Comparison of ENCODE assay signal across 2 cellular contexts in genomic region chr1:27704958-27705357, GRCh38.
TF ChIP-seq lines count a peak whose summit lies in the region.

No MANE protein-coding gene starts in this region.

TF ChIP-seq in GM23338, 12 proteins besides CTCF, POLR2A, EP300 and RAD21 (continued from another document):
- TF ChIP-seq CREB1 (CRISPR knock-in tag; IDR thresholded peaks at IDR 0.05; ENCODE audit: low read depth), result no peak
- no peak for TF ChIP-seq JUNB (IDR thresholded peaks at IDR 0.05; ENCODE audit: unreplicated experiment)
- TF ChIP-seq POLR2AphosphoS5 (IDR thresholded peaks at IDR 0.05; ENCODE audit: low read depth), result no peak
- no peak for TF ChIP-seq EZH2 (IDR thresholded peaks at IDR 0.05; ENCODE audit: low read depth, unreplicated experiment)
- TF ChIP-seq, protein P1, sequence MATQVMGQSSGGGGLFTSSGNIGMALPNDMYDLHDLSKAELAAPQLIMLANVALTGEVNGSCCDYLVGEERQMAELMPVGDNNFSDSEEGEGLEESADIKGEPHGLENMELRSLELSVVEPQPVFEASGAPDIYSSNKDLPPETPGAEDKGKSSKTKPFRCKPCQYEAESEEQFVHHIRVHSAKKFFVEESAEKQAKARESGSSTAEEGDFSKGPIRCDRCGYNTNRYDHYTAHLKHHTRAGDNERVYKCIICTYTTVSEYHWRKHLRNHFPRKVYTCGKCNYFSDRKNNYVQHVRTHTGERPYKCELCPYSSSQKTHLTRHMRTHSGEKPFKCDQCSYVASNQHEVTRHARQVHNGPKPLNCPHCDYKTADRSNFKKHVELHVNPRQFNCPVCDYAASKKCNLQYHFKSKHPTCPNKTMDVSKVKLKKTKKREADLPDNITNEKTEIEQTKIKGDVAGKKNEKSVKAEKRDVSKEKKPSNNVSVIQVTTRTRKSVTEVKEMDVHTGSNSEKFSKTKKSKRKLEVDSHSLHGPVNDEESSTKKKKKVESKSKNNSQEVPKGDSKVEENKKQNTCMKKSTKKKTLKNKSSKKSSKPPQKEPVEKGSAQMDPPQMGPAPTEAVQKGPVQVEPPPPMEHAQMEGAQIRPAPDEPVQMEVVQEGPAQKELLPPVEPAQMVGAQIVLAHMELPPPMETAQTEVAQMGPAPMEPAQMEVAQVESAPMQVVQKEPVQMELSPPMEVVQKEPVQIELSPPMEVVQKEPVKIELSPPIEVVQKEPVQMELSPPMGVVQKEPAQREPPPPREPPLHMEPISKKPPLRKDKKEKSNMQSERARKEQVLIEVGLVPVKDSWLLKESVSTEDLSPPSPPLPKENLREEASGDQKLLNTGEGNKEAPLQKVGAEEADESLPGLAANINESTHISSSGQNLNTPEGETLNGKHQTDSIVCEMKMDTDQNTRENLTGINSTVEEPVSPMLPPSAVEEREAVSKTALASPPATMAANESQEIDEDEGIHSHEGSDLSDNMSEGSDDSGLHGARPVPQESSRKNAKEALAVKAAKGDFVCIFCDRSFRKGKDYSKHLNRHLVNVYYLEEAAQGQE (IDR thresholded peaks at IDR 0.05; ENCODE audit: unreplicated experiment), result no peak
- no peak for TF ChIP-seq NANOG (IDR thresholded peaks at IDR 0.05; ENCODE audit: borderline replicate concordance)
- no peak for TF ChIP-seq ZNF114 (CRISPR knock-in tag; IDR thresholded peaks at IDR 0.05)
TF ChIP-seq in GM23338: peak in this region for 0.

TF ChIP-seq in WTC11, 78 proteins besides CTCF, POLR2A, EP300 and RAD21 (continued from another document):
- TF ChIP-seq, protein P2, sequence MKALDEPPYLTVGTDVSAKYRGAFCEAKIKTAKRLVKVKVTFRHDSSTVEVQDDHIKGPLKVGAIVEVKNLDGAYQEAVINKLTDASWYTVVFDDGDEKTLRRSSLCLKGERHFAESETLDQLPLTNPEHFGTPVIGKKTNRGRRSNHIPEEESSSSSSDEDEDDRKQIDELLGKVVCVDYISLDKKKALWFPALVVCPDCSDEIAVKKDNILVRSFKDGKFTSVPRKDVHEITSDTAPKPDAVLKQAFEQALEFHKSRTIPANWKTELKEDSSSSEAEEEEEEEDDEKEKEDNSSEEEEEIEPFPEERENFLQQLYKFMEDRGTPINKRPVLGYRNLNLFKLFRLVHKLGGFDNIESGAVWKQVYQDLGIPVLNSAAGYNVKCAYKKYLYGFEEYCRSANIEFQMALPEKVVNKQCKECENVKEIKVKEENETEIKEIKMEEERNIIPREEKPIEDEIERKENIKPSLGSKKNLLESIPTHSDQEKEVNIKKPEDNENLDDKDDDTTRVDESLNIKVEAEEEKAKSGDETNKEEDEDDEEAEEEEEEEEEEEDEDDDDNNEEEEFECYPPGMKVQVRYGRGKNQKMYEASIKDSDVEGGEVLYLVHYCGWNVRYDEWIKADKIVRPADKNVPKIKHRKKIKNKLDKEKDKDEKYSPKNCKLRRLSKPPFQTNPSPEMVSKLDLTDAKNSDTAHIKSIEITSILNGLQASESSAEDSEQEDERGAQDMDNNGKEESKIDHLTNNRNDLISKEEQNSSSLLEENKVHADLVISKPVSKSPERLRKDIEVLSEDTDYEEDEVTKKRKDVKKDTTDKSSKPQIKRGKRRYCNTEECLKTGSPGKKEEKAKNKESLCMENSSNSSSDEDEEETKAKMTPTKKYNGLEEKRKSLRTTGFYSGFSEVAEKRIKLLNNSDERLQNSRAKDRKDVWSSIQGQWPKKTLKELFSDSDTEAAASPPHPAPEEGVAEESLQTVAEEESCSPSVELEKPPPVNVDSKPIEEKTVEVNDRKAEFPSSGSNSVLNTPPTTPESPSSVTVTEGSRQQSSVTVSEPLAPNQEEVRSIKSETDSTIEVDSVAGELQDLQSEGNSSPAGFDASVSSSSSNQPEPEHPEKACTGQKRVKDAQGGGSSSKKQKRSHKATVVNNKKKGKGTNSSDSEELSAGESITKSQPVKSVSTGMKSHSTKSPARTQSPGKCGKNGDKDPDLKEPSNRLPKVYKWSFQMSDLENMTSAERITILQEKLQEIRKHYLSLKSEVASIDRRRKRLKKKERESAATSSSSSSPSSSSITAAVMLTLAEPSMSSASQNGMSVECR (CRISPR knock-in tag; IDR thresholded peaks at IDR 0.05; ENCODE audit: borderline replicate concordance), result no peak
- no peak for TF ChIP-seq SMAD3 (CRISPR knock-in tag; IDR thresholded peaks at IDR 0.05; ENCODE audit: borderline replicate concordance)
- TF ChIP-seq JUN (CRISPR knock-in tag; IDR thresholded peaks at IDR 0.05), result no peak
